Comparison of ENCODE assay signal across 1 cellular context in the genomic region with DNA sequence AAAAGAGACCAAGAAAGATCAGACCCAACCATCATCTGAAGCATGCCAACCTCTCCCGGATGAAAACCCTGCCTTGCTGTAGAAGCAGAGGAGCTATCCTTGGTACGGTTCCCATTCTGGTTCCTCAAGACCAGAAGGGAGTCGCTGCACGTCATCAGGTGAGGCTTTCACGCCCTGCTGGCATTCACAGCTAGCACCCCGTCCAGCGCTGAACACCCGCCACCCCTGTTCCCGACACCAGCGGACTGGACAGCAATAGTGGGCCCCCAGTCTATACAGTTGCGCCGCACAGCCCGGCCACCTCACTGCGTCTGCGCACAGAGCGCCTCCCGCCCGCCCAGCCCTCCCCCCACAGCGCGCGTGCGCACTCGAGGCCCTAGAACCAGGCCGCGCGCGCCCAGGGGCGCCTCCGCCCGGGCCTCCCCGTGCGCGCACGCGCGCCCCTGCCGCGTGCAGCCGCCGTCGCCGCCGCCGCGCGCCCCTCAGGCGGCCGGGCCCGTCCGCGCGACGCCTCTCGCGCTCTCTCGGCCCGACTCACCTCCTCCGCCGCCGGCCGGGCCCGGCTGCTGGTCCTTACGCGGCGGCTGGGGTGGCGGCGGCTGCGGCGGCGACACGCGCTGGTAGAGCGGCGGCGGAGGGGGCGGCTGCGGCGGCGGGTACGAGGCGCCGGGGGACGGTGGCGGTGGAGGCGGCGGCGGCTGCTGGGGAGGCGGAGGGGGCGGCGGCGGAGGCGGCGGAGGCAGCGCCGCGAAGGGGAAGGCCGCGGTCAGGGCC.
TF ChIP-seq lines count a peak whose summit lies in the region.

No MANE protein-coding gene starts in this region.

TF ChIP-seq in HepG2, 621 proteins besides CTCF, POLR2A, EP300 and RAD21 (continued from another document and continues in another):
- TF ChIP-seq, protein P1, sequence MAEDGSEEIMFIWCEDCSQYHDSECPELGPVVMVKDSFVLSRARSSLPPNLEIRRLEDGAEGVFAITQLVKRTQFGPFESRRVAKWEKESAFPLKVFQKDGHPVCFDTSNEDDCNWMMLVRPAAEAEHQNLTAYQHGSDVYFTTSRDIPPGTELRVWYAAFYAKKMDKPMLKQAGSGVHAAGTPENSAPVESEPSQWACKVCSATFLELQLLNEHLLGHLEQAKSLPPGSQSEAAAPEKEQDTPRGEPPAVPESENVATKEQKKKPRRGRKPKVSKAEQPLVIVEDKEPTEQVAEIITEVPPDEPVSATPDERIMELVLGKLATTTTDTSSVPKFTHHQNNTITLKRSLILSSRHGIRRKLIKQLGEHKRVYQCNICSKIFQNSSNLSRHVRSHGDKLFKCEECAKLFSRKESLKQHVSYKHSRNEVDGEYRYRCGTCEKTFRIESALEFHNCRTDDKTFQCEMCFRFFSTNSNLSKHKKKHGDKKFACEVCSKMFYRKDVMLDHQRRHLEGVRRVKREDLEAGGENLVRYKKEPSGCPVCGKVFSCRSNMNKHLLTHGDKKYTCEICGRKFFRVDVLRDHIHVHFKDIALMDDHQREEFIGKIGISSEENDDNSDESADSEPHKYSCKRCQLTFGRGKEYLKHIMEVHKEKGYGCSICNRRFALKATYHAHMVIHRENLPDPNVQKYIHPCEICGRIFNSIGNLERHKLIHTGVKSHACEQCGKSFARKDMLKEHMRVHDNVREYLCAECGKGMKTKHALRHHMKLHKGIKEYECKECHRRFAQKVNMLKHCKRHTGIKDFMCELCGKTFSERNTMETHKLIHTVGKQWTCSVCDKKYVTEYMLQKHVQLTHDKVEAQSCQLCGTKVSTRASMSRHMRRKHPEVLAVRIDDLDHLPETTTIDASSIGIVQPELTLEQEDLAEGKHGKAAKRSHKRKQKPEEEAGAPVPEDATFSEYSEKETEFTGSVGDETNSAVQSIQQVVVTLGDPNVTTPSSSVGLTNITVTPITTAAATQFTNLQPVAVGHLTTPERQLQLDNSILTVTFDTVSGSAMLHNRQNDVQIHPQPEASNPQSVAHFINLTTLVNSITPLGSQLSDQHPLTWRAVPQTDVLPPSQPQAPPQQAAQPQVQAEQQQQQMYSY (CRISPR knock-in tag; IDR thresholded peaks at IDR 0.05): no peak
- TF ChIP-seq NKX3-1 (CRISPR knock-in tag; IDR thresholded peaks at IDR 0.05) (no peak), ZNF788 (CRISPR knock-in tag; IDR thresholded peaks at IDR 0.05; ENCODE audit: borderline replicate concordance) (no peak), ZNF878 (CRISPR knock-in tag; IDR thresholded peaks at IDR 0.05) (no peak), TAF1 (CRISPR knock-in tag; IDR thresholded peaks at IDR 0.05) (peak; percentile 49; the same call in 1 of the 2 replicates), KDM4B (CRISPR knock-in tag; IDR thresholded peaks at IDR 0.05) (no peak), MZF1 (CRISPR knock-in tag; IDR thresholded peaks at IDR 0.05; ENCODE audit: borderline replicate concordance) (no peak), NRL (CRISPR knock-in tag; IDR thresholded peaks at IDR 0.05; ENCODE audit: borderline replicate concordance) (peak; percentile 54; the same call in 1 of the 2 replicates), KDM5A (IDR thresholded peaks at IDR 0.05; ENCODE audit: borderline replicate concordance, low read length) (peak; percentile 74; the same call in 1 of the 2 replicates), DNMT1 (CRISPR knock-in tag; IDR thresholded peaks at IDR 0.05) (no peak), MIER2 (CRISPR knock-in tag; IDR thresholded peaks at IDR 0.05) (peak; percentile 67; the same call in 1 of the 2 replicates), ZNF766 (CRISPR knock-in tag; IDR thresholded peaks at IDR 0.05; ENCODE audit: borderline replicate concordance) (no peak), SMYD3 (CRISPR knock-in tag; IDR thresholded peaks at IDR 0.05) (no peak), NFYC (CRISPR knock-in tag; IDR thresholded peaks at IDR 0.05) (no peak), TGIF2 (CRISPR knock-in tag; IDR thresholded peaks at IDR 0.05) (0 out of 2 replicates have a peak, but pooled peaks have one; percentile 44), SALL2 (CRISPR knock-in tag; IDR thresholded peaks at IDR 0.05) (no peak), ZNF879 (CRISPR knock-in tag; IDR thresholded peaks at IDR 0.05) (no peak), ZBTB7A (CRISPR knock-in tag; IDR thresholded peaks at IDR 0.05) (no peak), RORA (CRISPR knock-in tag; IDR thresholded peaks at IDR 0.05) (no peak), ZC3H4 (CRISPR knock-in tag; IDR thresholded peaks at IDR 0.05; ENCODE audit: borderline replicate concordance) (no peak), POLR2AphosphoS2 (IDR thresholded peaks at IDR 0.05; ENCODE audit: low read depth, low read length) (no peak)
- TF ChIP-seq, protein P2, sequence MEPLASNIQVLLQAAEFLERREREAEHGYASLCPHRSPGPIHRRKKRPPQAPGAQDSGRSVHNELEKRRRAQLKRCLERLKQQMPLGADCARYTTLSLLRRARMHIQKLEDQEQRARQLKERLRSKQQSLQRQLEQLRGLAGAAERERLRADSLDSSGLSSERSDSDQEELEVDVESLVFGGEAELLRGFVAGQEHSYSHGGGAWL (CRISPR knock-in tag; IDR thresholded peaks at IDR 0.05): 0 out of 2 replicates have a peak, but pooled peaks have one; percentile 41
- TF ChIP-seq, protein P3, sequence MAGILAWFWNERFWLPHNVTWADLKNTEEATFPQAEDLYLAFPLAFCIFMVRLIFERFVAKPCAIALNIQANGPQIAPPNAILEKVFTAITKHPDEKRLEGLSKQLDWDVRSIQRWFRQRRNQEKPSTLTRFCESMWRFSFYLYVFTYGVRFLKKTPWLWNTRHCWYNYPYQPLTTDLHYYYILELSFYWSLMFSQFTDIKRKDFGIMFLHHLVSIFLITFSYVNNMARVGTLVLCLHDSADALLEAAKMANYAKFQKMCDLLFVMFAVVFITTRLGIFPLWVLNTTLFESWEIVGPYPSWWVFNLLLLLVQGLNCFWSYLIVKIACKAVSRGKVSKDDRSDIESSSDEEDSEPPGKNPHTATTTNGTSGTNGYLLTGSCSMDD (CRISPR knock-in tag; IDR thresholded peaks at IDR 0.05): no peak
- TF ChIP-seq, protein P4, sequence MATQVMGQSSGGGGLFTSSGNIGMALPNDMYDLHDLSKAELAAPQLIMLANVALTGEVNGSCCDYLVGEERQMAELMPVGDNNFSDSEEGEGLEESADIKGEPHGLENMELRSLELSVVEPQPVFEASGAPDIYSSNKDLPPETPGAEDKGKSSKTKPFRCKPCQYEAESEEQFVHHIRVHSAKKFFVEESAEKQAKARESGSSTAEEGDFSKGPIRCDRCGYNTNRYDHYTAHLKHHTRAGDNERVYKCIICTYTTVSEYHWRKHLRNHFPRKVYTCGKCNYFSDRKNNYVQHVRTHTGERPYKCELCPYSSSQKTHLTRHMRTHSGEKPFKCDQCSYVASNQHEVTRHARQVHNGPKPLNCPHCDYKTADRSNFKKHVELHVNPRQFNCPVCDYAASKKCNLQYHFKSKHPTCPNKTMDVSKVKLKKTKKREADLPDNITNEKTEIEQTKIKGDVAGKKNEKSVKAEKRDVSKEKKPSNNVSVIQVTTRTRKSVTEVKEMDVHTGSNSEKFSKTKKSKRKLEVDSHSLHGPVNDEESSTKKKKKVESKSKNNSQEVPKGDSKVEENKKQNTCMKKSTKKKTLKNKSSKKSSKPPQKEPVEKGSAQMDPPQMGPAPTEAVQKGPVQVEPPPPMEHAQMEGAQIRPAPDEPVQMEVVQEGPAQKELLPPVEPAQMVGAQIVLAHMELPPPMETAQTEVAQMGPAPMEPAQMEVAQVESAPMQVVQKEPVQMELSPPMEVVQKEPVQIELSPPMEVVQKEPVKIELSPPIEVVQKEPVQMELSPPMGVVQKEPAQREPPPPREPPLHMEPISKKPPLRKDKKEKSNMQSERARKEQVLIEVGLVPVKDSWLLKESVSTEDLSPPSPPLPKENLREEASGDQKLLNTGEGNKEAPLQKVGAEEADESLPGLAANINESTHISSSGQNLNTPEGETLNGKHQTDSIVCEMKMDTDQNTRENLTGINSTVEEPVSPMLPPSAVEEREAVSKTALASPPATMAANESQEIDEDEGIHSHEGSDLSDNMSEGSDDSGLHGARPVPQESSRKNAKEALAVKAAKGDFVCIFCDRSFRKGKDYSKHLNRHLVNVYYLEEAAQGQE (IDR thresholded peaks at IDR 0.05; ENCODE audit: borderline replicate concordance in 1 of 2, low read depth in 1 of 2, low read length in 2 of 2): peak; percentile 9 to 68
- TF ChIP-seq, protein P5, sequence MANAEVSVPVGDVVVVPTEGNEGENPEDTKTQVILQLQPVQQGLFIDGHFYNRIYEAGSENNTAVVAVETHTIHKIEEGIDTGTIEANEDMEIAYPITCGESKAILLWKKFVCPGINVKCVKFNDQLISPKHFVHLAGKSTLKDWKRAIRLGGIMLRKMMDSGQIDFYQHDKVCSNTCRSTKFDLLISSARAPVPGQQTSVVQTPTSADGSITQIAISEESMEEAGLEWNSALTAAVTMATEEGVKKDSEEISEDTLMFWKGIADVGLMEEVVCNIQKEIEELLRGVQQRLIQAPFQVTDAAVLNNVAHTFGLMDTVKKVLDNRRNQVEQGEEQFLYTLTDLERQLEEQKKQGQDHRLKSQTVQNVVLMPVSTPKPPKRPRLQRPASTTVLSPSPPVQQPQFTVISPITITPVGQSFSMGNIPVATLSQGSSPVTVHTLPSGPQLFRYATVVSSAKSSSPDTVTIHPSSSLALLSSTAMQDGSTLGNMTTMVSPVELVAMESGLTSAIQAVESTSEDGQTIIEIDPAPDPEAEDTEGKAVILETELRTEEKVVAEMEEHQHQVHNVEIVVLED (CRISPR knock-in tag; IDR thresholded peaks at IDR 0.05; ENCODE audit: borderline replicate concordance): 0 out of 2 replicates have a peak, but pooled peaks have one; percentile 39
- TF ChIP-seq, protein P6, sequence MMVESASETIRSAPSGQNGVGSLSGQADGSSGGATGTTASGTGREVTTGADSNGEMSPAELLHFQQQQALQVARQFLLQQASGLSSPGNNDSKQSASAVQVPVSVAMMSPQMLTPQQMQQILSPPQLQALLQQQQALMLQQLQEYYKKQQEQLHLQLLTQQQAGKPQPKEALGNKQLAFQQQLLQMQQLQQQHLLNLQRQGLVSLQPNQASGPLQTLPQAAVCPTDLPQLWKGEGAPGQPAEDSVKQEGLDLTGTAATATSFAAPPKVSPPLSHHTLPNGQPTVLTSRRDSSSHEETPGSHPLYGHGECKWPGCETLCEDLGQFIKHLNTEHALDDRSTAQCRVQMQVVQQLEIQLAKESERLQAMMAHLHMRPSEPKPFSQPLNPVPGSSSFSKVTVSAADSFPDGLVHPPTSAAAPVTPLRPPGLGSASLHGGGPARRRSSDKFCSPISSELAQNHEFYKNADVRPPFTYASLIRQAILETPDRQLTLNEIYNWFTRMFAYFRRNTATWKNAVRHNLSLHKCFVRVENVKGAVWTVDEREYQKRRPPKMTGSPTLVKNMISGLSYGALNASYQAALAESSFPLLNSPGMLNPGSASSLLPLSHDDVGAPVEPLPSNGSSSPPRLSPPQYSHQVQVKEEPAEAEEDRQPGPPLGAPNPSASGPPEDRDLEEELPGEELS (CRISPR knock-in tag; IDR thresholded peaks at IDR 0.05): no peak
- TF ChIP-seq, protein P7, sequence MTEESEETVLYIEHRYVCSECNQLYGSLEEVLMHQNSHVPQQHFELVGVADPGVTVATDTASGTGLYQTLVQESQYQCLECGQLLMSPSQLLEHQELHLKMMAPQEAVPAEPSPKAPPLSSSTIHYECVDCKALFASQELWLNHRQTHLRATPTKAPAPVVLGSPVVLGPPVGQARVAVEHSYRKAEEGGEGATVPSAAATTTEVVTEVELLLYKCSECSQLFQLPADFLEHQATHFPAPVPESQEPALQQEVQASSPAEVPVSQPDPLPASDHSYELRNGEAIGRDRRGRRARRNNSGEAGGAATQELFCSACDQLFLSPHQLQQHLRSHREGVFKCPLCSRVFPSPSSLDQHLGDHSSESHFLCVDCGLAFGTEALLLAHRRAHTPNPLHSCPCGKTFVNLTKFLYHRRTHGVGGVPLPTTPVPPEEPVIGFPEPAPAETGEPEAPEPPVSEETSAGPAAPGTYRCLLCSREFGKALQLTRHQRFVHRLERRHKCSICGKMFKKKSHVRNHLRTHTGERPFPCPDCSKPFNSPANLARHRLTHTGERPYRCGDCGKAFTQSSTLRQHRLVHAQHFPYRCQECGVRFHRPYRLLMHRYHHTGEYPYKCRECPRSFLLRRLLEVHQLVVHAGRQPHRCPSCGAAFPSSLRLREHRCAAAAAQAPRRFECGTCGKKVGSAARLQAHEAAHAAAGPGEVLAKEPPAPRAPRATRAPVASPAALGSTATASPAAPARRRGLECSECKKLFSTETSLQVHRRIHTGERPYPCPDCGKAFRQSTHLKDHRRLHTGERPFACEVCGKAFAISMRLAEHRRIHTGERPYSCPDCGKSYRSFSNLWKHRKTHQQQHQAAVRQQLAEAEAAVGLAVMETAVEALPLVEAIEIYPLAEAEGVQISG (CRISPR knock-in tag; IDR thresholded peaks at IDR 0.05): no peak
- TF ChIP-seq, protein P8, sequence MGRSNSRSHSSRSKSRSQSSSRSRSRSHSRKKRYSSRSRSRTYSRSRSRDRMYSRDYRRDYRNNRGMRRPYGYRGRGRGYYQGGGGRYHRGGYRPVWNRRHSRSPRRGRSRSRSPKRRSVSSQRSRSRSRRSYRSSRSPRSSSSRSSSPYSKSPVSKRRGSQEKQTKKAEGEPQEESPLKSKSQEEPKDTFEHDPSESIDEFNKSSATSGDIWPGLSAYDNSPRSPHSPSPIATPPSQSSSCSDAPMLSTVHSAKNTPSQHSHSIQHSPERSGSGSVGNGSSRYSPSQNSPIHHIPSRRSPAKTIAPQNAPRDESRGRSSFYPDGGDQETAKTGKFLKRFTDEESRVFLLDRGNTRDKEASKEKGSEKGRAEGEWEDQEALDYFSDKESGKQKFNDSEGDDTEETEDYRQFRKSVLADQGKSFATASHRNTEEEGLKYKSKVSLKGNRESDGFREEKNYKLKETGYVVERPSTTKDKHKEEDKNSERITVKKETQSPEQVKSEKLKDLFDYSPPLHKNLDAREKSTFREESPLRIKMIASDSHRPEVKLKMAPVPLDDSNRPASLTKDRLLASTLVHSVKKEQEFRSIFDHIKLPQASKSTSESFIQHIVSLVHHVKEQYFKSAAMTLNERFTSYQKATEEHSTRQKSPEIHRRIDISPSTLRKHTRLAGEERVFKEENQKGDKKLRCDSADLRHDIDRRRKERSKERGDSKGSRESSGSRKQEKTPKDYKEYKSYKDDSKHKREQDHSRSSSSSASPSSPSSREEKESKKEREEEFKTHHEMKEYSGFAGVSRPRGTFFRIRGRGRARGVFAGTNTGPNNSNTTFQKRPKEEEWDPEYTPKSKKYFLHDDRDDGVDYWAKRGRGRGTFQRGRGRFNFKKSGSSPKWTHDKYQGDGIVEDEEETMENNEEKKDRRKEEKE (IDR thresholded peaks at IDR 0.05): no peak
- TF ChIP-seq, protein P9, sequence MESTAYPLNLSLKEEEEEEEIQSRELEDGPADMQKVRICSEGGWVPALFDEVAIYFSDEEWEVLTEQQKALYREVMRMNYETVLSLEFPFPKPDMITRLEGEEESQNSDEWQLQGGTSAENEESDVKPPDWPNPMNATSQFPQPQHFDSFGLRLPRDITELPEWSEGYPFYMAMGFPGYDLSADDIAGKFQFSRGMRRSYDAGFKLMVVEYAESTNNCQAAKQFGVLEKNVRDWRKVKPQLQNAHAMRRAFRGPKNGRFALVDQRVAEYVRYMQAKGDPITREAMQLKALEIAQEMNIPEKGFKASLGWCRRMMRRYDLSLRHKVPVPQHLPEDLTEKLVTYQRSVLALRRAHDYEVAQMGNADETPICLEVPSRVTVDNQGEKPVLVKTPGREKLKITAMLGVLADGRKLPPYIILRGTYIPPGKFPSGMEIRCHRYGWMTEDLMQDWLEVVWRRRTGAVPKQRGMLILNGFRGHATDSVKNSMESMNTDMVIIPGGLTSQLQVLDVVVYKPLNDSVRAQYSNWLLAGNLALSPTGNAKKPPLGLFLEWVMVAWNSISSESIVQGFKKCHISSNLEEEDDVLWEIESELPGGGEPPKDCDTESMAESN (CRISPR knock-in tag; conservative IDR thresholded peaks at IDR 0.05): 0 out of 2 replicates have a peak, but pooled peaks have one; percentile 30
- TF ChIP-seq, protein P10, sequence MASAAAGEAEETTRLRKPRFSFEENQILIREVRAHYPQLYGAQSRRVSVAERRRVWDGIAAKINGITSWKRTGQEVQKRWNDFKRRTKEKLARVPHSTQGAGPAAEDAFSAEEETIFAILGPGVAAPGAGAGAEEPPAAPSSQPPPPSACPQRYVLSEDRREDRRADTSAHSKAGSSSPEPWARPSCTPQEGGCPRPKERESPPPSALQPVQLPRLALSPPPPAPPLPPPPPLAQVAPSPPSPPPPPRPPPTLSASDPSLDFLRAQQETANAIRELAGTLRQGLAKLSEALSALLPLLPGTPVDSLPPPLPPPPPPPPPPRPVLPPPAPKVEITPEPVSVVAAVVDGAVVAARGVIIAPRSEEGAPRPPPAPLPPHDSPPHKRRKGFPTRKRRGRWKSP (CRISPR knock-in tag; IDR thresholded peaks at IDR 0.05): no peak
